Comparison of ENCODE assay signal across 8 cellular contexts in the genomic region with DNA sequence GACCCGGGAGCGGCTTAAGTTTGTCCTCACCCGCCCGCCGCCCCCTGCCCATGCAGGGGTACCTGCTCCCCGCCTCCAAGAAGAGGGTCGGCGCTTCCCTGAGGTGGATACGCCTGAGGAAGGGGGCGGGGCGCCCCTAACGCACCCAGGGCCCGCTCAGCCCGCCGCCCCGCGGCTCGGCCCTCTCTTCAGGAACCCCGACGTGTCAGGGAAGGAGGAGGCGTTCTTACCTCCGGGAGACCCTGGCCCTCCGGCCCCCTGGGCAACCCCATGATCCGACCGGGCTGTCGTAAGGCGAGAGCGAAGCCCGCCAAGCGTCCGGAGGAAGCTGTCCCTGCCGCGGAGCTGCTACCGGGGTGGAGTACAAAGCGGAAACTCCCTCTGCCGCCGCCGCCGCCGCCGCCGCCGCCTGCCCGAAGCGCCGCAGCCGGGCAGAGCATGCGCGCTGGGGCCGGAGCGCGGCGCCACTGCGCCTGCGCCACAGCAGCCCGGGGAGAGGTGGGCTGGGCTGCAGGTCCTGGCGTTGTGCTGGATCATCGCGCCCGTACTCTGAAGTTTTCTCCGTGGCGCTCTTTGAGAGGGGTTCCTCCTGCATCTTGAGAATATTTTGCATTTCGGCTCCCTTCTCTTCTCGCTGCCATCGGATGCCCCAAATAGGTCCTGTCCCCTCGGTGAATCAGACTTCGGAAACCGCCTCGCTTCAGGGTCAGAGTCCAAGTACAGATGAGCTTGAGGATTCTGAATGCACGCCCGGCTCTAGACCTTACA. TPM values are rescaled to one million over a fixed set of nuclear protein-coding genes. Genes with fewer than 3 reads are reported as not detected.
DNase-seq lines count a peak whose midpoint lies in the region; ATAC-seq, FAIRE-seq and TF ChIP-seq lines count a peak whose summit lies in the region.

A gene with protein sequence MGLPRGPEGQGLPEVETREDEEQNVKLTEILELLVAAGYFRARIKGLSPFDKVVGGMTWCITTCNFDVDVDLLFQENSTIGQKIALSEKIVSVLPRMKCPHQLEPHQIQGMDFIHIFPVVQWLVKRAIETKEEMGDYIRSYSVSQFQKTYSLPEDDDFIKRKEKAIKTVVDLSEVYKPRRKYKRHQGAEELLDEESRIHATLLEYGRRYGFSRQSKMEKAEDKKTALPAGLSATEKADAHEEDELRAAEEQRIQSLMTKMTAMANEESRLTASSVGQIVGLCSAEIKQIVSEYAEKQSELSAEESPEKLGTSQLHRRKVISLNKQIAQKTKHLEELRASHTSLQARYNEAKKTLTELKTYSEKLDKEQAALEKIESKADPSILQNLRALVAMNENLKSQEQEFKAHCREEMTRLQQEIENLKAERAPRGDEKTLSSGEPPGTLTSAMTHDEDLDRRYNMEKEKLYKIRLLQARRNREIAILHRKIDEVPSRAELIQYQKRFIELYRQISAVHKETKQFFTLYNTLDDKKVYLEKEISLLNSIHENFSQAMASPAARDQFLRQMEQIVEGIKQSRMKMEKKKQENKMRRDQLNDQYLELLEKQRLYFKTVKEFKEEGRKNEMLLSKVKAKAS (minus strand): TSS at position 347 of the 768 bp plus-strand sequence. CDS start 75 bp downstream, at position 272.

- H3K27ac ChIP-seq in adipose tissue (ENCODE audit: low read depth, low read length) = peak within 1 kb of the TSS; percentile 21
- H3K27ac ChIP-seq in heart left ventricle = peak within 1 kb of the TSS; percentile 82 to 98 (median 95)

- ATAC-seq in HG02759 (IDR thresholded peaks at IDR 0.05; ENCODE audit: unreplicated experiment) (peak; percentile 90), T-cell (replicated peaks in 1 of 4) (peak; percentile 89 to 90 (median 89)), heart left ventricle (peak; percentile 81 to 97 (median 94))

- FAIRE-seq in GM12891 (lab: Jason Lieb, UNC) = peak; percentile 88

- POLR2A ChIA-PET in T-cell (lab: Charles Lee) = interaction anchor here (0.5 to 1.5 kb wide), 8 partner anchors 9 to 1664 kb away, joined by 3 to 10 read pairs (median 4); a partner anchor contains a TSS

- peaks cover 46 to 49% (median 48%) of the 10 kb centered on the region in 3 donors for H3K4me1 Mint-ChIP-seq in T-cell
- H3K4me1 Mint-ChIP-seq in type B pancreatic cell (ENCODE audit: unreplicated experiment) = peaks cover 17% of the 10 kb centered on the region

- peak within 1 kb of the TSS; percentile 90 to 94 (median 91) for H3K4me3 Mint-ChIP-seq in T-cell
- H3K4me3 Mint-ChIP-seq in type B pancreatic cell = peak within 1 kb of the TSS; percentile 97

- peaks cover 0 to 4% (median 0%) of the 10 kb centered on the region in 9 donors for H3K36me3 ChIP-seq in heart left ventricle

- H3K27ac Mint-ChIP-seq in T-cell (peak within 1 kb of the TSS; percentile 84 to 92), type B pancreatic cell (peak within 1 kb of the TSS; percentile 82)

- CTCF ChIA-PET in T-cell (lab: Charles Lee) = interaction anchor here (0.6 to 5.6 kb wide), 8 partner anchors 10 to 200 kb away, joined by 3 to 77 read pairs (median 6); a partner anchor contains a TSS

- 0 to 1% (median 0%) methylated on average over 53 to 71 of the region's 71 CpGs for WGBS in adipose tissue, 3 donors
- 0 to 1% (median 0%) methylated on average over 18 to 71 of the region's 71 CpGs for WGBS in heart left ventricle, 4 donors

- peak in 1 of 12 donors; percentile 18 for TF ChIP-seq CTCF in heart left ventricle (IDR thresholded peaks at IDR 0.05)
- no peak for TF ChIP-seq CTCF in type B pancreatic cell (conservative IDR thresholded peaks at IDR 0.05)

- DNase-seq in GM12891 (ENCODE audit: insufficient read length, low spot score) = peak; percentile 97
- peak; percentile 27 for DNase-seq in NCI-H128 (lab: John Stamatoyannopoulos, UW; ENCODE audit: unreplicated experiment)
- DNase-seq in T-cell = peak; percentile 69 to 91 (median 84)
- DNase-seq in heart left ventricle = peak; percentile 86 to 93 (median 88)
- peak; percentile 61 to 97 (median 74) for DNase-seq in posterior cingulate gyrus
- DNase-seq in type B pancreatic cell (ENCODE audit: extremely low spot score, unreplicated experiment) = peak; percentile 92

- H3K9me3 Mint-ChIP-seq in T-cell (no peaks in the 10 kb centered on the region), type B pancreatic cell (no peaks in the 10 kb centered on the region)

- H3K4me3 ChIP-seq in heart left ventricle = peak within 1 kb of the TSS; percentile 79 to 100 (median 90)

- peaks cover 4 to 51% (median 28%) of the 10 kb centered on the region in 12 donors for H3K4me1 ChIP-seq in heart left ventricle

- H3K27me3 ChIP-seq in heart left ventricle = no peaks in the 10 kb centered on the region

- intact Hi-C loops in heart left ventricle (cut with DNase I) = loop anchor here in 2 of 10 donors (10.0 kb wide), 1 partner anchor 199 kb away; a partner anchor contains a TSS
- intact Hi-C loops in posterior cingulate gyrus (cut with DNase I) = no loop called here

- H3K9me3 ChIP-seq in heart left ventricle = no peaks in the 10 kb centered on the region

- no peaks in the 10 kb centered on the region for H3K36me3 Mint-ChIP-seq in T-cell
- H3K36me3 Mint-ChIP-seq in type B pancreatic cell = peaks cover 5% of the 10 kb centered on the region

- H3K27me3 Mint-ChIP-seq in T-cell = peaks cover 2 to 5% of the 10 kb centered on the region in 2 donors
- H3K27me3 Mint-ChIP-seq in type B pancreatic cell = peaks cover 33% of the 10 kb centered on the region

- TF ChIP-seq POLR2A in GM12891 (IDR thresholded peaks at IDR 0.05; ENCODE audit: low read depth, low read length) (peak; percentile 53; the same call in 1 of the 2 replicates), heart left ventricle (IDR thresholded peaks at IDR 0.05) (peak; percentile 5 to 77)

TF ChIP-seq in GM12891, 5 proteins besides CTCF, POLR2A, EP300 and RAD21:
- no peak for TF ChIP-seq SPI1 (IDR thresholded peaks at IDR 0.05; ENCODE audit: low read depth, low read length)
- TF ChIP-seq PAX5 (IDR thresholded peaks at IDR 0.05; ENCODE audit: insufficient read depth, low read length, severe bottlenecking) = no peak
- 0 out of 2 replicates have a peak, but pooled peaks have one; percentile 50 for TF ChIP-seq TAF1 (IDR thresholded peaks at IDR 0.05; ENCODE audit: low read depth, low read length)
- peak; percentile 62; the same call in 1 of the 2 replicates for TF ChIP-seq POLR2AphosphoS5 (IDR thresholded peaks at IDR 0.05; ENCODE audit: low read depth, low read length)
- TF ChIP-seq POU2F2 (IDR thresholded peaks at IDR 0.05; ENCODE audit: low read depth, low read length) = no peak

RNA-seq across cellular contexts. Expression of the gene that starts here (rescaled TPM):
- 7.8 TPM for polyA plus RNA-seq in GM12891 (2012; ENCODE audit: low read depth, missing spikeins)
- total RNA-seq in T-cell = 10 to 100 TPM; 47.8 to 55.3 (median 50.5) TPM
- 1 to 10 TPM; 6.7 to 7.4 (median 7.1) TPM for polyA plus RNA-seq in adipose tissue
- 10 to 100 TPM; 15.6 to 47.6 (median 32.3) TPM for total RNA-seq in heart left ventricle
- 10 to 100 TPM; 11.0 to 17.6 TPM for polyA plus RNA-seq in heart left ventricle
- total RNA-seq in type B pancreatic cell (ENCODE audit: low replicate concordance) = 36.2 and 36.7 TPM in 2 replicates

Comparison
In these comparisons a context has a peak if more than half of its experiments do, and no peak if none do; other contexts are left out.
1. Peak in every context shown above with its lines: DNase-seq, ATAC-seq, H3K4me3 ChIP-seq and H3K27ac ChIP-seq.
2. DNase-seq: peak in every context shown above with its lines; median percentile 97 in GM12891; 92 in type B pancreatic cell; 88 in heart left ventricle; 84 in T-cell; 74 in posterior cingulate gyrus; 27 in NCI-H128.